In genomic region chr2:54524236-54524991, GRCh38 we compare ENCODE assay signal across 1 cellular context.
TF ChIP-seq lines count a peak whose summit lies in the region.

No MANE protein-coding gene starts in this region.

TF ChIP-seq in IMR-90, 13 proteins besides CTCF, POLR2A, EP300 and RAD21 (continued from another document):
- TF ChIP-seq CHD1 (IDR thresholded peaks at IDR 0.05; ENCODE audit: low read depth, low read length): no peak
- TF ChIP-seq MAFK (IDR thresholded peaks at IDR 0.05; ENCODE audit: low read depth, low read length): no peak
